In genomic region chr2:89245478-89245877, GRCh38 we compare ENCODE assay signal across 8 cellular contexts.
DNase-seq lines count a peak whose midpoint lies in the region; ATAC-seq, FAIRE-seq and TF ChIP-seq lines count a peak whose summit lies in the region.
"Not testable (repeated sequence)": the region's sequence is repeated elsewhere in the genome, so short reads cannot be mapped to it uniquely, and the experiment has no call there.

No MANE protein-coding gene starts in this region.

- not testable (repeated sequence) for H3K9me1 ChIP-seq in endothelial cell of umbilical vein (replicated peaks; ENCODE audit: control insufficient read depth, extremely low read depth, insufficient read depth, low read length)

- not testable (repeated sequence) for H3K36me3 ChIP-seq in endothelial cell of umbilical vein (ENCODE audit: control insufficient read depth in 2 of 2, extremely low read depth in 1 of 2, insufficient read depth in 2 of 2, low read length in 2 of 2)

- not testable (repeated sequence) for TF ChIP-seq CTCF in GM12864 (IDR thresholded peaks at IDR 0.05; ENCODE audit: low read depth, low read length, missing control alignments); endothelial cell of umbilical vein (IDR thresholded peaks at IDR 0.05; ENCODE audit: extremely low read depth in 1 of 2, insufficient read depth in 1 of 2, low read depth in 1 of 2, low read length in 2 of 2)

- not testable (repeated sequence) for H3K9me3 ChIP-seq in T-helper 17 cell (ENCODE audit: control insufficient read depth, low read length, poor library complexity, severe bottlenecking); endothelial cell of umbilical vein (replicated peaks; ENCODE audit: control insufficient read depth, insufficient read depth, low read length)

- H3K36me3 Mint-ChIP-seq in T-helper 17 cell (ENCODE audit: low read depth); stimulated activated naive B cell treated with anti-CD40 and anti-IgM and Interleukin-4, amounts not matched to agents 10 μg/mL and 1 μg/mL and 100 μg/mL, for 72 hours: not testable (repeated sequence)

- not testable (repeated sequence) for H3K4me2 ChIP-seq in endothelial cell of umbilical vein (ENCODE audit: insufficient read depth, low read length)

- not testable (repeated sequence) for H3K27me3 ChIP-seq in endothelial cell of umbilical vein (ENCODE audit: control insufficient read depth in 2 of 2, insufficient read depth in 2 of 2, low read length in 2 of 2)

- H4K20me1 ChIP-seq in endothelial cell of umbilical vein (replicated peaks; ENCODE audit: control insufficient read depth, extremely low read depth, insufficient read depth, low read length): not testable (repeated sequence)

- intact Hi-C loops in endothelial cell of umbilical vein (cut with micrococcal nuclease): not testable (repeated sequence)

- not testable (repeated sequence) for H2AFZ ChIP-seq in endothelial cell of umbilical vein (ENCODE audit: low read depth, low read length)

- not testable (repeated sequence) for H3K4me1 Mint-ChIP-seq in T-helper 17 cell
- H3K4me1 Mint-ChIP-seq in stimulated activated naive B cell treated with anti-CD40 and anti-IgM and Interleukin-4, amounts not matched to agents 10 μg/mL and 1 μg/mL and 100 μg/mL, for 72 hours: peaks cover 13 to 19% of the 10 kb centered on the region in 2 donors

- POLR2A ChIA-PET in endothelial cell of umbilical vein (lab: Charles Lee): not testable (repeated sequence)

- H3K9ac ChIP-seq in endothelial cell of umbilical vein (replicated peaks; ENCODE audit: extremely low read depth, insufficient read depth, low read length): not testable (repeated sequence)

- dilution Hi-C loops in endothelial cell of umbilical vein (cut with MboI; ENCODE audit: extremely low pct_ligation_motif_present, low sequenced_read_pairs): not testable (repeated sequence)

- not testable (repeated sequence) for H3K27me3 Mint-ChIP-seq in T-helper 17 cell; stimulated activated naive B cell treated with anti-CD40 and anti-IgM and Interleukin-4, amounts not matched to agents 10 μg/mL and 1 μg/mL and 100 μg/mL, for 72 hours

- not testable (repeated sequence) for H3K4me3 ChIP-seq in GM12864 (ENCODE audit: low read depth, low read length); endothelial cell of umbilical vein (replicated peaks in 1 of 3; ENCODE audit: insufficient read depth in 1 of 3, low read depth in 1 of 3, low read length in 3 of 3)

- FAIRE-seq in endothelial cell of umbilical vein (lab: Jason Lieb, UNC): not testable (repeated sequence)

- BruUV-seq in endothelial cell of umbilical vein (replicated peaks; lab: Mats Ljungman, UMichigan): not testable (repeated sequence)

- ATAC-seq in GM18505 (IDR thresholded peaks at IDR 0.05; ENCODE audit: unreplicated experiment) (peak; percentile 46), GM19328 (IDR thresholded peaks at IDR 0.05; ENCODE audit: unreplicated experiment) (peak; percentile 56), HG02870 (IDR thresholded peaks at IDR 0.05; ENCODE audit: unreplicated experiment) (peak; percentile 51)
- not testable (repeated sequence) for ATAC-seq in T-helper 17 cell; stimulated activated naive B cell treated with anti-CD40 and anti-IgM and Interleukin-4, amounts not matched to agents 10 μg/mL and 1 μg/mL and 100 μg/mL, for 72 hours (replicated peaks)

- not testable (repeated sequence) for H3K4me3 Mint-ChIP-seq in T-helper 17 cell
- peak overlapping the region; percentile 17 to 30 for H3K4me3 Mint-ChIP-seq in stimulated activated naive B cell treated with anti-CD40 and anti-IgM and Interleukin-4, amounts not matched to agents 10 μg/mL and 1 μg/mL and 100 μg/mL, for 72 hours

- CTCF ChIA-PET in endothelial cell of umbilical vein (lab: Charles Lee): not testable (repeated sequence)

- H3K79me2 ChIP-seq in endothelial cell of umbilical vein (ENCODE audit: control insufficient read depth, insufficient read depth, low read length): not testable (repeated sequence)

- DNase-seq in GM12864 (ENCODE audit: low read depth) (peak; percentile 18), NAMALWA (ENCODE audit: low spot score) (peak; percentile 87), endothelial cell of umbilical vein (ENCODE audit: low read depth, low spot score) (peak; percentile 2)
- DNase-seq in T-helper 17 cell; stimulated activated naive B cell treated with anti-CD40 and anti-IgM and Interleukin-4, amounts not matched to agents 10 μg/mL and 1 μg/mL and 100 μg/mL, for 72 hours: not testable (repeated sequence)

- H3K27ac ChIP-seq in endothelial cell of umbilical vein (ENCODE audit: insufficient read depth, low read depth, low read length): not testable (repeated sequence)

- peak overlapping the region; percentile 19 for H3K27ac Mint-ChIP-seq in T-helper 17 cell
- H3K27ac Mint-ChIP-seq in stimulated activated naive B cell treated with anti-CD40 and anti-IgM and Interleukin-4, amounts not matched to agents 10 μg/mL and 1 μg/mL and 100 μg/mL, for 72 hours: not testable (repeated sequence)

- not testable (repeated sequence) for H3K4me1 ChIP-seq in endothelial cell of umbilical vein (ENCODE audit: control insufficient read depth, extremely low read depth, insufficient read depth, low read length)

- H3K9me3 Mint-ChIP-seq in stimulated activated naive B cell treated with anti-CD40 and anti-IgM and Interleukin-4, amounts not matched to agents 10 μg/mL and 1 μg/mL and 100 μg/mL, for 72 hours: not testable (repeated sequence)

- not testable (repeated sequence) for TF ChIP-seq POLR2A in GM18505 (IDR thresholded peaks at IDR 0.05; ENCODE audit: borderline replicate concordance, extremely low read depth, insufficient read depth, insufficient read length); endothelial cell of umbilical vein (IDR thresholded peaks at IDR 0.05; ENCODE audit: low read depth, low read length)
